In genomic region chr21:44924611-44925010, GRCh38 we compare ENCODE assay signal across 13 cellular contexts. TPM values are rescaled to one million over a fixed set of nuclear protein-coding genes. Genes with fewer than 3 reads are reported as not detected.
DNase-seq lines count a peak whose midpoint lies in the region; ATAC-seq and TF ChIP-seq lines count a peak whose summit lies in the region.
"Had no signal": no experiment of that assay in that cellular context is flagged by ENCODE, and none has a peak within 500 bp of the region (broad histone marks: within the 10 kb centered on the region; RNA-seq: fewer than 3 reads in every experiment).

No MANE protein-coding gene starts in this region.

- no peak for TF ChIP-seq CTCF in endodermal cell (conservative IDR thresholded peaks at IDR 0.05)

- H3K4me3 Mint-ChIP-seq in activated CD8-positive, alpha-beta memory T cell treated with anti-CD3 and anti-CD28 coated beads, Interleukin-2, amount 10 ng/mL, durations not matched to agents 7 days and 5 days, result no peak overlapping the region
- H3K4me3 Mint-ChIP-seq in T-helper 17 cell (peak overlapping the region; percentile 65), endodermal cell (no peak overlapping the region)
- peak overlapping the region; percentile 69 to 71 for H3K4me3 Mint-ChIP-seq in stimulated activated naive CD8-positive, alpha-beta T cell treated with anti-CD3 and anti-CD28 coated beads, Interleukin-15, amount 100 ng/mL, for 72 hours

- no peaks in the 10 kb centered on the region for H3K9me3 Mint-ChIP-seq in activated CD8-positive, alpha-beta memory T cell treated with anti-CD3 and anti-CD28 coated beads, Interleukin-2, amount 10 ng/mL, durations not matched to agents 7 days and 5 days (ENCODE audit: low read depth)
- H3K9me3 Mint-ChIP-seq in endodermal cell, result no peaks in the 10 kb centered on the region
- H3K9me3 Mint-ChIP-seq in stimulated activated naive CD8-positive, alpha-beta T cell treated with anti-CD3 and anti-CD28 coated beads, Interleukin-15, amount 100 ng/mL, for 72 hours, result no peaks in the 10 kb centered on the region

- no peak overlapping the region for H3K27ac ChIP-seq in endodermal cell (ENCODE audit: low read depth, low read length)
- H3K27ac ChIP-seq: uterus had no signal

- no peaks in the 10 kb centered on the region for H3K36me3 ChIP-seq in endodermal cell (ENCODE audit: control insufficient read depth, insufficient read depth, low read length)
- H3K36me3 ChIP-seq: uterus had no signal

- peaks cover 72% of the 10 kb centered on the region for H3K4me1 Mint-ChIP-seq in activated CD8-positive, alpha-beta memory T cell treated with anti-CD3 and anti-CD28 coated beads, Interleukin-2, amount 10 ng/mL, durations not matched to agents 7 days and 5 days
- H3K4me1 Mint-ChIP-seq in T-helper 17 cell (peaks cover 67% of the 10 kb centered on the region), endodermal cell (peaks cover 19% of the 10 kb centered on the region)
- H3K4me1 Mint-ChIP-seq in stimulated activated naive CD8-positive, alpha-beta T cell treated with anti-CD3 and anti-CD28 coated beads, Interleukin-15, amount 100 ng/mL, for 72 hours, result peaks cover 89% of the 10 kb centered on the region

- peak overlapping the region; percentile 76 for H3K27ac Mint-ChIP-seq in activated CD8-positive, alpha-beta memory T cell treated with anti-CD3 and anti-CD28 coated beads, Interleukin-2, amount 10 ng/mL, durations not matched to agents 7 days and 5 days
- H3K27ac Mint-ChIP-seq in T-helper 17 cell, result peak overlapping the region; percentile 94
- no peak overlapping the region for H3K27ac Mint-ChIP-seq in endodermal cell
- H3K27ac Mint-ChIP-seq in stimulated activated naive CD8-positive, alpha-beta T cell treated with anti-CD3 and anti-CD28 coated beads, Interleukin-15, amount 100 ng/mL, for 72 hours, result peak overlapping the region; percentile 82 to 84

- no peak for ATAC-seq in activated CD8-positive, alpha-beta memory T cell treated with anti-CD3 and anti-CD28 coated beads, Interleukin-2, amount 10 ng/mL, durations not matched to agents 7 days and 5 days
- no peak for ATAC-seq in T-helper 17 cell
- no peak for ATAC-seq in stimulated activated naive CD8-positive, alpha-beta T cell treated with anti-CD3 and anti-CD28 coated beads, Interleukin-15, amount 100 ng/mL, for 72 hours
- ATAC-seq: body of pancreas, left lobe of liver had no signal

- no peaks in the 10 kb centered on the region for H3K27me3 Mint-ChIP-seq in activated CD8-positive, alpha-beta memory T cell treated with anti-CD3 and anti-CD28 coated beads, Interleukin-2, amount 10 ng/mL, durations not matched to agents 7 days and 5 days
- H3K27me3 Mint-ChIP-seq in T-helper 17 cell (no peaks in the 10 kb centered on the region), endodermal cell (ENCODE audit: insufficient read depth) (peaks cover 31% of the 10 kb centered on the region)
- no peaks in the 10 kb centered on the region for H3K27me3 Mint-ChIP-seq in stimulated activated naive CD8-positive, alpha-beta T cell treated with anti-CD3 and anti-CD28 coated beads, Interleukin-15, amount 100 ng/mL, for 72 hours

- H3K9ac ChIP-seq in endodermal cell (ENCODE audit: extremely low read depth, low read length, poor library complexity, severe bottlenecking), result no peak overlapping the region

- CTCF ChIA-PET in activated CD8-positive, alpha-beta memory T cell treated with anti-CD3 and anti-CD28 coated beads, Interleukin-2, amount 10 ng/mL, durations not matched to agents 7 days and 5 days (lab: Charles Lee), result interaction anchor here (1.3 to 10.9 kb wide), 2 partner anchors 9 to 123 kb away, joined by 4 to 185 read pairs; partner anchors contain the start of genes ITGB2 and UBE2G2

- peaks cover 16% of the 10 kb centered on the region for H3K27me3 ChIP-seq in endodermal cell (ENCODE audit: control insufficient read depth, insufficient read depth, low read length, poor library complexity, severe bottlenecking)
- H3K27me3 ChIP-seq: uterus had no signal

- no peak overlapping the region for H3K4me3 ChIP-seq in endodermal cell (ENCODE audit: low read length)
- H3K4me3 ChIP-seq: body of pancreas, uterus had no signal

- H3K4me1 ChIP-seq in endodermal cell (ENCODE audit: control insufficient read depth, insufficient read depth, low read length), result peaks cover 5% of the 10 kb centered on the region
- H3K4me1 ChIP-seq: body of pancreas, uterus had no signal

- no peak for DNase-seq in activated CD8-positive, alpha-beta memory T cell treated with anti-CD3 and anti-CD28 coated beads, Interleukin-2, amount 10 ng/mL, durations not matched to agents 7 days and 5 days
- no peak for DNase-seq in activated CD8-positive, alpha-beta memory T cell treated with anti-CD3 and anti-CD28 coated beads for 24 hours
- no peak for DNase-seq in T-helper 17 cell
- DNase-seq in endodermal cell, result peak; percentile 17
- DNase-seq in stimulated activated naive CD8-positive, alpha-beta T cell treated with anti-CD3 and anti-CD28 coated beads, Interleukin-15, amount 100 ng/mL, for 72 hours, result no peak
- no peak for DNase-seq in stimulated activated CD4-positive, alpha-beta T cell treated with anti-CD3 and anti-CD28 coated beads, Interleukin-15, amount 100 ng/mL, for 24 hours
- no peak for DNase-seq in GM19240 (ENCODE audit: insufficient read length, low spot score)
- DNase-seq in cerebellum (ENCODE audit: low spot score), result no peak
- DNase-seq: body of pancreas, hippocampal formation, NCI-H2171, uterus had no signal

- 93 to 96% methylated on average over 4 to 7 of the region's 7 CpGs for WGBS in endodermal cell (ENCODE audit: insufficient coverage in 1 of 2, insufficient read length in 1 of 2), 2 experiments

- H3K36me3 Mint-ChIP-seq in activated CD8-positive, alpha-beta memory T cell treated with anti-CD3 and anti-CD28 coated beads, Interleukin-2, amount 10 ng/mL, durations not matched to agents 7 days and 5 days, result peaks cover 13% of the 10 kb centered on the region
- H3K36me3 Mint-ChIP-seq in T-helper 17 cell (ENCODE audit: low read depth), result peaks cover 4% of the 10 kb centered on the region
- no peaks in the 10 kb centered on the region for H3K36me3 Mint-ChIP-seq in endodermal cell (ENCODE audit: low read depth)

- no peaks in the 10 kb centered on the region for H3K9me3 ChIP-seq in T-helper 17 cell (ENCODE audit: control insufficient read depth, low read length, poor library complexity, severe bottlenecking)
- H3K9me3 ChIP-seq in endodermal cell (ENCODE audit: control insufficient read depth, low read length), result no peaks in the 10 kb centered on the region
- H3K9me3 ChIP-seq: body of pancreas, uterus had no signal

RNA-seq across cellular contexts. Expression of gene ITGB2, which starts 3.9 kb away (rescaled TPM):
- 100 to 1,000 TPM; 336 to 372 TPM for total RNA-seq in activated CD8-positive, alpha-beta memory T cell treated with anti-CD3 and anti-CD28 coated beads, Interleukin-2, amount 10 ng/mL, durations not matched to agents 7 days and 5 days
- total RNA-seq in T-helper 17 cell (100 to 1,000 TPM; 248 to 359 TPM), endodermal cell (1 to 10 TPM; 1.6 to 2.3 TPM), cerebellum (6.8 TPM)
- 0.36 TPM for polyA plus RNA-seq in endodermal cell (2013, experiment 1 of 2)
- polyA plus RNA-seq in endodermal cell (2013, experiment 2 of 2), result 0.54 TPM

RNA-seq across cellular contexts. Expression of gene SLX9, which starts 15.2 kb away (rescaled TPM):
- total RNA-seq in activated CD8-positive, alpha-beta memory T cell treated with anti-CD3 and anti-CD28 coated beads, Interleukin-2, amount 10 ng/mL, durations not matched to agents 7 days and 5 days, result 10 to 100 TPM; 56.8 to 62.9 TPM
- total RNA-seq in T-helper 17 cell (10 to 100 TPM; 14.0 to 15.4 TPM), endodermal cell (10 to 100 TPM; 38.0 to 48.9 TPM), cerebellum (7.3 TPM)
- polyA plus RNA-seq in endodermal cell (2013, experiment 1 of 2), result 27.9 TPM
- polyA plus RNA-seq in endodermal cell (2013, experiment 2 of 2), result 24.0 TPM

RNA-seq across cellular contexts. Expression of gene PTTG1IP, which starts 51.1 kb away (rescaled TPM):
- 10 to 100 TPM; 46.0 to 49.9 TPM for total RNA-seq in activated CD8-positive, alpha-beta memory T cell treated with anti-CD3 and anti-CD28 coated beads, Interleukin-2, amount 10 ng/mL, durations not matched to agents 7 days and 5 days
- total RNA-seq in T-helper 17 cell, result 100 to 1,000 TPM in 1 of 2 donors, 10 to 100 TPM in 1; 98.4 to 123 TPM
- total RNA-seq in endodermal cell, result 100 to 1,000 TPM; 155 to 168 TPM
- polyA plus RNA-seq in endodermal cell (2013, experiment 1 of 2), result 225 TPM
- 224 TPM for polyA plus RNA-seq in endodermal cell (2013, experiment 2 of 2)
- total RNA-seq in cerebellum, result 93.7 TPM

Comparison
In these comparisons a context has a peak if more than half of its experiments do, and no peak if none do; other contexts are left out.
1. H3K4me3 Mint-ChIP-seq: peak in T-helper 17 cell (single experiment) and stimulated activated naive CD8-positive, alpha-beta T cell treated with anti-CD3 and anti-CD28 coated beads, Interleukin-15, amount 100 ng/mL, for 72 hours (2 of 2); none in activated CD8-positive, alpha-beta memory T cell treated with anti-CD3 and anti-CD28 coated beads, Interleukin-2, amount 10 ng/mL, durations not matched to agents 7 days and 5 days (single experiment) and endodermal cell (single experiment).
2. RNA of gene ITGB2, which starts 3.9 kb away (total RNA-seq): 336 to 372 TPM in activated CD8-positive, alpha-beta memory T cell treated with anti-CD3 and anti-CD28 coated beads, Interleukin-2, amount 10 ng/mL, durations not matched to agents 7 days and 5 days and 248 to 359 TPM in T-helper 17 cell; 6.8 TPM in cerebellum (single experiment) and 1.6 to 2.3 TPM in endodermal cell; every median in the first group is over 10 times any median in the second.